19 cellular contexts compared by ENCODE assay signal in the genomic region with DNA sequence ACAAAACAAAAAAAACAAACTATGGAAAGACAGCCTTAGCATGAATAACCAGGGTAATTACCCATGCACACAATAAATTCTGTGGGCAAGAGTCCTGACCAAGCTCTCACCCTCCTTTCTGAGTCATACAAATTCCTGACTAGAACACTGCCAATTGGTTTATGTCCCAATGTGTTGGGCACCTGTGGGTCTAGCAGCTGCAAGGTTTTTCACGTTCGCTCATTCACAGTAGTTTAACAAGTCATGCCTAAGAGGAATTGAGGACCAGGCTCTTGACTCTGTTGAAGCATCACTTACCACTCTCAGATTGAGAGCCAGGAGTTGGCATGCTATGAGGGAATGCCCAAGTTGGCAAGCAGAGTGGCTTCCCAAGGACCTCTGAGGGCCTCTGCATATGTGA.
DNase-seq lines count a peak whose midpoint lies in the region; ATAC-seq, FAIRE-seq and TF ChIP-seq lines count a peak whose summit lies in the region.
"Had no signal": no experiment of that assay in that cellular context is flagged by ENCODE, and none has a peak within 500 bp of the region (broad histone marks: within the 10 kb centered on the region; RNA-seq: fewer than 3 reads in every experiment).

No MANE protein-coding gene starts in this region.

- no peaks in the 10 kb centered on the region for H3K36me3 Mint-ChIP-seq in astrocyte (ENCODE audit: low read depth, unreplicated experiment)
- H3K36me3 Mint-ChIP-seq in Caco-2 (ENCODE audit: insufficient read depth, unreplicated experiment) = no peaks in the 10 kb centered on the region

- H3K27me3 ChIP-seq in astrocyte (ENCODE audit: insufficient read depth, low read length) (no peaks in the 10 kb centered on the region), lower lobe of right lung (ENCODE audit: low read depth) (no peaks in the 10 kb centered on the region), Caco-2 (replicated peaks; ENCODE audit: control insufficient read depth, insufficient read depth, low read length) (no peaks in the 10 kb centered on the region)
- H3K27me3 ChIP-seq: adrenal gland, BLaER1 had no signal

- no peak overlapping the region for H2AFZ ChIP-seq in astrocyte (ENCODE audit: low read depth, low read length)

- H3K79me2 ChIP-seq in astrocyte (ENCODE audit: insufficient read depth, low read length) = no peaks in the 10 kb centered on the region

- no peaks in the 10 kb centered on the region for H4K20me1 ChIP-seq in astrocyte (ENCODE audit: insufficient read depth, low read length)
- H4K20me1 ChIP-seq: BLaER1 had no signal

- H3K36me3 ChIP-seq in astrocyte (ENCODE audit: insufficient read depth, low read length) = no peaks in the 10 kb centered on the region
- H3K36me3 ChIP-seq in lower lobe of right lung = no peaks in the 10 kb centered on the region
- no peaks in the 10 kb centered on the region for H3K36me3 ChIP-seq in Caco-2 (ENCODE audit: control insufficient read depth, insufficient read depth, low read length)
- H3K36me3 ChIP-seq: adrenal gland, BLaER1 had no signal

- H3K4me3 ChIP-seq in astrocyte (ENCODE audit: insufficient read depth, low read depth, low read length) (no peak overlapping the region), lower lobe of right lung (no peak overlapping the region), Caco-2 (ENCODE audit: low read depth, low read length) (no peak overlapping the region)
- H3K4me3 ChIP-seq: adrenal gland, BLaER1 had no signal

- no peaks in the 10 kb centered on the region for H3K27me3 Mint-ChIP-seq in astrocyte (ENCODE audit: low read depth, unreplicated experiment)
- H3K27me3 Mint-ChIP-seq in Caco-2 (ENCODE audit: insufficient read depth, unreplicated experiment) = no peaks in the 10 kb centered on the region

- H3K9ac ChIP-seq in astrocyte (ENCODE audit: low read length) = no peak overlapping the region
- H3K9ac ChIP-seq: BLaER1 had no signal

- POLR2A ChIA-PET in Caco-2 (lab: Charles Lee) = no interaction called here

- intact Hi-C loops in lower lobe of right lung (cut with DNase I) (no loop called here), left colon (cut with DNase I, micrococcal nuclease) (no loop called here), Caco-2 (cut with micrococcal nuclease; ENCODE audit: unreplicated experiment) (no loop called here)

- H3K27ac Mint-ChIP-seq in astrocyte (ENCODE audit: unreplicated experiment) (no peak overlapping the region), Caco-2 (ENCODE audit: unreplicated experiment) (no peak overlapping the region)

- H3K9me3 Mint-ChIP-seq in astrocyte (ENCODE audit: unreplicated experiment) (no peaks in the 10 kb centered on the region), Caco-2 (ENCODE audit: unreplicated experiment) (no peaks in the 10 kb centered on the region)

- CTCF ChIA-PET in Caco-2 (lab: Charles Lee) = no interaction called here

- DNase-seq in Daoy (ENCODE audit: low read depth) (peak; percentile 58), NCI-H1105 (lab: John Stamatoyannopoulos, UW) (peak; percentile 5), astrocyte (ENCODE audit: low read depth) (peak; percentile 71), lower lobe of right lung (peak; percentile 45), left colon (no peak), Caco-2 (no peak)
- no peak for DNase-seq in activated CD4-positive, CD25-positive, alpha-beta regulatory T cell (lab: John Stamatoyannopoulos, UW)
- DNase-seq: activated CD8-positive, alpha-beta memory T cell treated with anti-CD3 and anti-CD28 coated beads, Interleukin-2, amount 50 U/mL, for 48 hours; adrenal gland; kidney; naive B cell; NCI-H748 treated with DMSO at 0.1 percent for 48 hours; SIG-M5; stimulated activated CD4-positive, alpha-beta T cell treated with anti-CD3 and anti-CD28 coated beads, Interleukin-4, amount 100 ng/mL, for 1 hour; stimulated activated naive CD4-positive, alpha-beta T cell treated with Interleukin-2 at 50 U/mL for 16 hours had no signal

- BruUV-seq in Caco-2 (replicated peaks; lab: Mats Ljungman, UMichigan) = no TSS peak

- H3K9me3 ChIP-seq in astrocyte (ENCODE audit: insufficient read depth, low read depth, low read length) (no peaks in the 10 kb centered on the region), lower lobe of right lung (no peaks in the 10 kb centered on the region), Caco-2 (no peaks in the 10 kb centered on the region)
- H3K9me3 ChIP-seq: adrenal gland, BLaER1 had no signal

- peaks cover 35% of the 10 kb centered on the region for H3K4me1 ChIP-seq in astrocyte (ENCODE audit: insufficient read depth, low read length)
- no peaks in the 10 kb centered on the region for H3K4me1 ChIP-seq in lower lobe of right lung
- H3K4me1 ChIP-seq in Caco-2 = no peaks in the 10 kb centered on the region
- H3K4me1 ChIP-seq: adrenal gland, BLaER1 had no signal

- no peak for TF ChIP-seq CTCF in astrocyte (IDR thresholded peaks at IDR 0.05; ENCODE audit: insufficient read depth, low read depth, low read length)
- TF ChIP-seq CTCF in lower lobe of right lung (IDR thresholded peaks at IDR 0.05) = no peak
- no peak for TF ChIP-seq CTCF in Caco-2 (IDR thresholded peaks at IDR 0.05; ENCODE audit: insufficient read depth in 1 of 2, low read depth in 1 of 2, low read length in 1 of 2, severe bottlenecking in 1 of 2, unreplicated experiment in 1 of 2)

- H3K4me3 Mint-ChIP-seq in astrocyte (ENCODE audit: unreplicated experiment) (no peak overlapping the region), Caco-2 (ENCODE audit: unreplicated experiment) (no peak overlapping the region)
- H3K4me3 Mint-ChIP-seq: naive B cell had no signal

- H3K27ac ChIP-seq in astrocyte (ENCODE audit: low read depth, low read length) (no peak overlapping the region), lower lobe of right lung (no peak overlapping the region)
- H3K27ac ChIP-seq: adrenal gland, BLaER1 had no signal

- H3K4me1 Mint-ChIP-seq in astrocyte (ENCODE audit: low read depth, unreplicated experiment) (peaks cover 39% of the 10 kb centered on the region), Caco-2 (ENCODE audit: low read depth, unreplicated experiment) (no peaks in the 10 kb centered on the region)

- peak; percentile 29 for FAIRE-seq in astrocyte (lab: Jason Lieb, UNC)
- FAIRE-seq: G401.6, H1, kidney had no signal

- H3K4me2 ChIP-seq in astrocyte (ENCODE audit: low read length) = no peak overlapping the region
- H3K4me2 ChIP-seq: BLaER1 had no signal

- ATAC-seq in lower lobe of right lung (peak in 1 of 2 donors; percentile 88), left colon (no peak), GM19463 (IDR thresholded peaks at IDR 0.05; ENCODE audit: unreplicated experiment) (no peak)

Comparison
In these comparisons a context has a peak if more than half of its experiments do, and no peak if none do; other contexts are left out.
1. DNase-seq: peak in Daoy (single experiment), NCI-H1105 (single experiment), astrocyte (single experiment) and lower lobe of right lung (single experiment); none in activated CD4-positive, CD25-positive, alpha-beta regulatory T cell (0 of 4), left colon (0 of 2) and Caco-2 (0 of 2).